ENCODE assay signal across 20 cellular contexts in the genomic region with DNA sequence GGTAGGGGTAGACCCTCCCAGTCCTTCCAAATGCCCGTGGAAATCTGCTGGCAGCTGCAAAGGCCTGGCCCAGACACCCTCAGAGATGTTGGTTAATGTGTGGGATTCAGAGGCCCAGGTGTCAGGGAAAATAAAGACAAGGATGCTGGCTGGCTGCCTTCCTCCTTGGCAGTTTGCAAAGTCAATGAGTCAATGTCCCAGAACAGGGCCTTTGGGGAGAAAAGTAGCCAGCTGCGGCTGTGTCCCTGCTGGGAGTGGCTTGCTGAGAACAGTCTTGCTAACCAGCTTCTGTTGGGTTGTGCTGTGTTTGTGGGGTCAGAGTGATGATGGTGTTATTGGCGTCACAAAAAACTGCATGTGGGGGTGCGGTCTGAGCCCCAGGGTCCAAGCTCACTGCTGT. TPM values are rescaled to one million over a fixed set of nuclear protein-coding genes. Genes with fewer than 3 reads are reported as not detected.
DNase-seq lines count a peak whose midpoint lies in the region; ATAC-seq and TF ChIP-seq lines count a peak whose summit lies in the region.
"Had no signal": no experiment of that assay in that cellular context is flagged by ENCODE, and none has a peak within 500 bp of the region (broad histone marks: within the 10 kb centered on the region; RNA-seq: fewer than 3 reads in every experiment).

No MANE protein-coding gene starts in this region.

- H3K9me2 ChIP-seq in hepatocyte (replicated peaks; ENCODE audit: insufficient read depth), result no peaks in the 10 kb centered on the region

- H3K4me1 ChIP-seq in HEK293 (ENCODE audit: control insufficient read depth, insufficient read depth, low read length), result no peaks in the 10 kb centered on the region
- H3K4me1 ChIP-seq in body of pancreas, result peaks cover 15% of the 10 kb centered on the region
- no peaks in the 10 kb centered on the region for H3K4me1 ChIP-seq in hepatocyte (ENCODE audit: insufficient read depth)

- no peak for ATAC-seq in body of pancreas
- no peak for ATAC-seq in HG02642 (IDR thresholded peaks at IDR 0.05; ENCODE audit: poor library complexity, unreplicated experiment)
- ATAC-seq: activated naive CD4-positive, alpha-beta T cell treated with anti-CD3 and anti-CD28 coated beads, Interleukin-2, amount 50 U/mL, for 72 hours; left colon had no signal

- H2AFZ ChIP-seq in hepatocyte, result no peak overlapping the region

- H3K27ac ChIP-seq in HEK293 (ENCODE audit: extremely low read depth, low read depth, low read length) (no peak overlapping the region), body of pancreas (peak overlapping the region in 3 of 4 donors; percentile 45 to 69 (median 67)), hepatocyte (no peak overlapping the region)
- H3K27ac ChIP-seq: esophagus squamous epithelium, HL-60, KMS-11, WERI-Rb-1 had no signal

- TF ChIP-seq POLR2A in body of pancreas (IDR thresholded peaks at IDR 0.05), result no peak

- WGBS in body of pancreas, 2 donors, result 42 to 43% methylated on average over 3 to 4 of the region's 4 CpGs
- WGBS in hepatocyte (ENCODE audit: low lambda C conversion rate, missing lambda C conversion rate), result 65% methylated on average over 2 of the region's 4 CpGs

- peak; percentile 19 for DNase-seq in AG08396 (ENCODE audit: low spot score)
- peak; percentile 43 to 90 (median 80) for DNase-seq in body of pancreas
- peak; percentile 36 for DNase-seq in medulla oblongata (ENCODE audit: extremely low spot score)
- no peak for DNase-seq in hepatocyte (ENCODE audit: low spot score)
- no peak for DNase-seq in NCI-H526 (lab: John Stamatoyannopoulos, UW)
- DNase-seq in globus pallidus (ENCODE audit: low spot score), result no peak
- DNase-seq: activated CD4-positive, alpha-beta memory T cell treated with anti-CD3 and anti-CD28 coated beads for 36 hours; activated T-cell treated with anti-CD3 and anti-CD28 coated beads, Interleukin-2, amount 50 U/mL, for 48 hours; esophagus squamous epithelium; left colon; NCI-H1436 treated with DMSO at 0.1 percent for 48 hours; NCI-H345; nucleus accumbens; stimulated activated CD4-positive, alpha-beta T cell treated with anti-CD3 and anti-CD28 coated beads, Interleukin-2, amount 100 ng/mL, for 48 hours; WERI-Rb-1 had no signal

- H3K4me2 ChIP-seq in hepatocyte, result no peak overlapping the region
- H3K4me2 ChIP-seq: KMS-11 had no signal

- H3K9me3 ChIP-seq in HEK293 (ENCODE audit: control insufficient read depth, insufficient read depth, low read depth, low read length) (no peaks in the 10 kb centered on the region), body of pancreas (no peaks in the 10 kb centered on the region), hepatocyte (ENCODE audit: low read depth) (no peaks in the 10 kb centered on the region)
- H3K9me3 ChIP-seq: esophagus squamous epithelium had no signal

- H3K27me3 ChIP-seq in body of pancreas, result no peaks in the 10 kb centered on the region
- no peaks in the 10 kb centered on the region for H3K27me3 ChIP-seq in hepatocyte
- H3K27me3 ChIP-seq: esophagus squamous epithelium had no signal

- TF ChIP-seq CTCF in HEK293 (tag by site-specific recombination; IDR thresholded peaks at IDR 0.05), result no peak
- TF ChIP-seq CTCF in body of pancreas (IDR thresholded peaks at IDR 0.05), result no peak
- TF ChIP-seq CTCF in hepatocyte (IDR thresholded peaks at IDR 0.05; ENCODE audit: poor library complexity), result no peak

- CTCF ChIA-PET in HEK293 (lab: Yijun Ruan, JAX), result interaction anchor here (0.6 to 6.9 kb wide), 4 partner anchors 100 to 535 kb away, joined by 3 to 117 read pairs (median 3); no protein-coding TSS in a partner anchor

- intact Hi-C loops in body of pancreas (cut with DNase I), result loop anchor here (5.0 kb wide), 2 partner anchors 208 to 428 kb away; no protein-coding TSS in a partner anchor

- no peaks in the 10 kb centered on the region for H4K20me1 ChIP-seq in hepatocyte (ENCODE audit: insufficient read depth, poor library complexity, severe bottlenecking)

- H3K4me3 ChIP-seq in HEK293 (ENCODE audit: low read depth, low read length) (no peak overlapping the region), body of pancreas (no peak overlapping the region), hepatocyte (no peak overlapping the region)
- H3K4me3 ChIP-seq: esophagus squamous epithelium had no signal

- POLR2A ChIA-PET in HEK293 (lab: Yijun Ruan, JAX), result no interaction called here

- H3K36me3 ChIP-seq in HEK293 (ENCODE audit: control insufficient read depth in 2 of 2, insufficient read depth in 1 of 2, low read length in 2 of 2), result no peaks in the 10 kb centered on the region
- H3K36me3 ChIP-seq in body of pancreas (replicated peaks in 1 of 2; ENCODE audit: insufficient read depth in 1 of 2, low read depth in 2 of 2), result no peaks in the 10 kb centered on the region
- no peaks in the 10 kb centered on the region for H3K36me3 ChIP-seq in hepatocyte (replicated peaks; ENCODE audit: insufficient read depth, low read depth)
- H3K36me3 ChIP-seq: esophagus squamous epithelium, WERI-Rb-1 had no signal

- no peaks in the 10 kb centered on the region for H3K79me2 ChIP-seq in hepatocyte

TF ChIP-seq in HEK293, 187 proteins besides CTCF, POLR2A, EP300 and RAD21:
- peak; percentile 43; the same call in 1 of the 2 replicates for TF ChIP-seq ZIC2 (tag by site-specific recombination; IDR thresholded peaks at IDR 0.05)
- TF ChIP-seq ZFHX2 (tag by site-specific recombination; conservative IDR thresholded peaks at IDR 0.05), result no peak
- no peak for TF ChIP-seq ZFP37 (tag by site-specific recombination; IDR thresholded peaks at IDR 0.05)
- no peak for TF ChIP-seq ZNF155 (tag by site-specific recombination; IDR thresholded peaks at IDR 0.05)
- no peak for TF ChIP-seq KLF1 (tag by site-specific recombination; IDR thresholded peaks at IDR 0.05)
- no peak for TF ChIP-seq ZNF473 (tag by site-specific recombination; IDR thresholded peaks at IDR 0.05)

RNA-seq across cellular contexts. Expression of a gene that starts 29.2 kb away (rescaled TPM):
- total RNA-seq in body of pancreas (10 to 100 TPM; 21.5 to 49.1 TPM), hepatocyte (50.0 and 63.5 TPM in 2 replicates)
- polyA plus RNA-seq in hepatocyte, result 94.5 and 105 TPM in 2 replicates

RNA-seq across cellular contexts. Expression of a gene that starts 47.6 kb away (rescaled TPM):
- 1 to 10 TPM; 7.0 to 7.3 TPM for total RNA-seq in body of pancreas
- total RNA-seq in hepatocyte, result 2.0 and 2.4 TPM in 2 replicates
- 0.16 and 1.3 TPM in 2 replicates for polyA plus RNA-seq in hepatocyte

Comparison
In these comparisons a context has a peak if more than half of its experiments do, and no peak if none do; other contexts are left out.
1. DNase-seq: peak in AG08396 (single experiment), body of pancreas (4 of 4) and medulla oblongata (single experiment); none in hepatocyte (single experiment), NCI-H526 (0 of 2) and globus pallidus (single experiment).
2. H3K27ac ChIP-seq: peak in body of pancreas (3 of 4); none in HEK293 (single experiment) and hepatocyte (single experiment).